In genomic region chr6:45488269-45488668, GRCh38 we compare ENCODE assay signal across 23 cellular contexts.
DNase-seq lines count a peak whose midpoint lies in the region; ATAC-seq and TF ChIP-seq lines count a peak whose summit lies in the region.
"Had no signal": no experiment of that assay in that cellular context is flagged by ENCODE, and none has a peak within 500 bp of the region (broad histone marks: within the 10 kb centered on the region; RNA-seq: fewer than 3 reads in every experiment).

No MANE protein-coding gene starts in this region.

- H3K27ac Mint-ChIP-seq in activated T-cell treated with anti-CD3 and anti-CD28 coated beads, Interleukin-2, amount 50 U/mL, for 72 hours: peak overlapping the region; percentile 40
- H3K27ac Mint-ChIP-seq in activated T-helper 2 cell treated with anti-CD3 and anti-CD28 coated beads, Interferon-gamma antibody, Interleukin-2, Interleukin-4, amounts not matched to agents 10 μg/mL and 5 μg/mL and 100 μg/mL, durations not matched to agents 14 hours and 24 hours and 36 hours: peak overlapping the region; percentile 47

- peaks cover 8 to 34% (median 20%) of the 10 kb centered on the region in 10 experiments; a peak in 19 of 20 replicates for H3K4me1 ChIP-seq in BLaER1 treated with 17β-estradiol and CSF1 and Interleukin-3, amounts not matched to agents 10 nM and 100 nM
- H3K4me1 ChIP-seq in MM.1S (ENCODE audit: low read length) (peaks cover 28% of the 10 kb centered on the region), upper lobe of right lung (no peaks in the 10 kb centered on the region)
- H3K4me1 ChIP-seq: Peyer's patch had no signal

- H3K36me3 ChIP-seq in BLaER1 treated with 17β-estradiol and CSF1 and Interleukin-3, amounts not matched to agents 10 nM and 100 nM: no peaks in the 10 kb centered on the region
- peaks cover 9% of the 10 kb centered on the region; the same call in 1 of the 2 replicates for H3K36me3 ChIP-seq in MM.1S (replicated peaks; ENCODE audit: insufficient read depth, low read length)
- no peaks in the 10 kb centered on the region for H3K36me3 ChIP-seq in upper lobe of right lung
- H3K36me3 ChIP-seq: MG63, Peyer's patch had no signal

- no peak for DNase-seq in activated T-cell treated with anti-CD3 and anti-CD28 coated beads, Interleukin-2, amount 50 U/mL, for 72 hours
- DNase-seq in activated T-cell treated with anti-CD3 and anti-CD28 coated beads, Interleukin-2, amount 50 U/mL, for 1 hour: no peak
- DNase-seq in MM.1S (no peak), NK-92 (lab: John Stamatoyannopoulos, UW; ENCODE audit: unreplicated experiment) (no peak), upper lobe of right lung (no peak)
- no peak for DNase-seq in activated T-helper 2 cell treated with anti-CD3 and anti-CD28 coated beads, Interferon-gamma antibody, Interleukin-2, Interleukin-4, amounts not matched to agents 10 μg/mL and 5 μg/mL and 100 μg/mL, durations not matched to agents 14 hours and 24 hours and 36 hours (ENCODE audit: low spot score)
- DNase-seq: C1 segment of cervical spinal cord, Calu3, H7, MG63, NCI-H1694, NCI-H2029 treated with DMSO at 0.1 percent for 48 hours, NCI-H2171, NCI-H226, NCI-H510A, NCI-H69, OCI-M1, Peyer's patch, SHP77 treated with DMSO at 0.1 percent for 48 hours had no signal

- peaks cover 15% of the 10 kb centered on the region for H3F3A ChIP-seq in MM.1S (ENCODE audit: insufficient read depth, low read length)

- H3K27ac ChIP-seq in BLaER1 treated with 17β-estradiol and CSF1 and Interleukin-3, amounts not matched to agents 10 nM and 100 nM: no peak overlapping the region
- H3K27ac ChIP-seq in MM.1S (ENCODE audit: low read length) (no peak overlapping the region), upper lobe of right lung (no peak overlapping the region)
- H3K27ac ChIP-seq: Peyer's patch, SK-N-MC had no signal

- no peaks in the 10 kb centered on the region for H3K9me2 ChIP-seq in MM.1S (replicated peaks; ENCODE audit: insufficient read depth, low read length)

- TF ChIP-seq CTCF in MM.1S (IDR thresholded peaks at IDR 0.05; ENCODE audit: low read length): no peak
- no peak for TF ChIP-seq CTCF in upper lobe of right lung (IDR thresholded peaks at IDR 0.05)

- no peaks in the 10 kb centered on the region for H3K9me3 ChIP-seq in BLaER1 treated with 17β-estradiol and CSF1 and Interleukin-3, amounts not matched to agents 10 nM and 100 nM (replicated peaks in 1 of 11)
- H3K9me3 ChIP-seq in MM.1S (replicated peaks; ENCODE audit: insufficient read depth, low read length): no peaks in the 10 kb centered on the region
- no peaks in the 10 kb centered on the region for H3K9me3 ChIP-seq in upper lobe of right lung
- H3K9me3 ChIP-seq: MG63, Peyer's patch had no signal

- H3K4me1 Mint-ChIP-seq in activated T-cell treated with anti-CD3 and anti-CD28 coated beads, Interleukin-2, amount 50 U/mL, for 72 hours (ENCODE audit: low read depth): peaks cover 68% of the 10 kb centered on the region
- peaks cover 79% of the 10 kb centered on the region for H3K4me1 Mint-ChIP-seq in activated T-helper 2 cell treated with anti-CD3 and anti-CD28 coated beads, Interferon-gamma antibody, Interleukin-2, Interleukin-4, amounts not matched to agents 10 μg/mL and 5 μg/mL and 100 μg/mL, durations not matched to agents 14 hours and 24 hours and 36 hours (ENCODE audit: low read depth)

- peak overlapping the region in 1 of 2 donors; percentile 11 for H3K4me3 Mint-ChIP-seq in activated T-cell treated with anti-CD3 and anti-CD28 coated beads, Interleukin-2, amount 50 U/mL, for 72 hours
- H3K4me3 Mint-ChIP-seq in activated T-helper 2 cell treated with anti-CD3 and anti-CD28 coated beads, Interferon-gamma antibody, Interleukin-2, Interleukin-4, amounts not matched to agents 10 μg/mL and 5 μg/mL and 100 μg/mL, durations not matched to agents 14 hours and 24 hours and 36 hours (ENCODE audit: low read depth): no peak overlapping the region

- no peaks in the 10 kb centered on the region for H3K9me3 Mint-ChIP-seq in activated T-cell treated with anti-CD3 and anti-CD28 coated beads, Interleukin-2, amount 50 U/mL, for 72 hours
- H3K9me3 Mint-ChIP-seq in activated T-helper 2 cell treated with anti-CD3 and anti-CD28 coated beads, Interferon-gamma antibody, Interleukin-2, Interleukin-4, amounts not matched to agents 10 μg/mL and 5 μg/mL and 100 μg/mL, durations not matched to agents 14 hours and 24 hours and 36 hours: no peaks in the 10 kb centered on the region

- intact Hi-C loops in activated T-helper 2 cell treated with anti-CD3 and anti-CD28 coated beads, Interferon-gamma antibody, Interleukin-2, Interleukin-4, amounts not matched to agents 10 μg/mL and 5 μg/mL and 100 μg/mL, durations not matched to agents 14 hours and 24 hours and 36 hours (cut with micrococcal nuclease): loop anchor here (5.0 kb wide), 3 partner anchors 69 to 434 kb away; no protein-coding TSS in a partner anchor
- intact Hi-C loops in upper lobe of right lung (cut with DNase I): no loop called here

- H3K4me2 ChIP-seq in BLaER1 treated with 17β-estradiol and CSF1 and Interleukin-3, amounts not matched to agents 10 nM and 100 nM: peak overlapping the region in 8 of 11 experiments; percentile 31 to 71 (median 59); a peak in 12 of 22 replicates
- H3K4me2 ChIP-seq in MM.1S (ENCODE audit: low read depth, low read length): 0 out of 2 replicates have a peak overlapping the region, but pooled peaks have one; percentile 34

- H4K20me1 ChIP-seq in BLaER1 treated with 17β-estradiol and CSF1 and Interleukin-3, amounts not matched to agents 10 nM and 100 nM: no peaks in the 10 kb centered on the region
- H4K20me1 ChIP-seq in MM.1S (ENCODE audit: insufficient read depth, low read length): peaks cover 35% of the 10 kb centered on the region

- no peak for ATAC-seq in activated T-cell treated with anti-CD3 and anti-CD28 coated beads, Interleukin-2, amount 50 U/mL, for 72 hours (replicated peaks in 1 of 2)
- ATAC-seq in GM19463 (IDR thresholded peaks at IDR 0.05; ENCODE audit: unreplicated experiment) (no peak), upper lobe of right lung (no peak)
- ATAC-seq: K562 had no signal

- H3K4me3 ChIP-seq in BLaER1 treated with 17β-estradiol and CSF1 and Interleukin-3, amounts not matched to agents 10 nM and 100 nM: no peak overlapping the region
- H3K4me3 ChIP-seq in MM.1S (ENCODE audit: low read length): no peak overlapping the region
- no peak overlapping the region for H3K4me3 ChIP-seq in upper lobe of right lung
- H3K4me3 ChIP-seq: K562, MG63, Peyer's patch, SK-N-MC had no signal

- H3K27me3 ChIP-seq in BLaER1 treated with 17β-estradiol and CSF1 and Interleukin-3, amounts not matched to agents 10 nM and 100 nM: no peaks in the 10 kb centered on the region
- no peaks in the 10 kb centered on the region for H3K27me3 ChIP-seq in MM.1S (replicated peaks; ENCODE audit: insufficient read depth, low read length)
- H3K27me3 ChIP-seq in upper lobe of right lung: no peaks in the 10 kb centered on the region
- H3K27me3 ChIP-seq: MG63, Peyer's patch had no signal

- H3K27me3 Mint-ChIP-seq in activated T-cell treated with anti-CD3 and anti-CD28 coated beads, Interleukin-2, amount 50 U/mL, for 72 hours (ENCODE audit: low read depth): no peaks in the 10 kb centered on the region
- no peaks in the 10 kb centered on the region for H3K27me3 Mint-ChIP-seq in activated T-helper 2 cell treated with anti-CD3 and anti-CD28 coated beads, Interferon-gamma antibody, Interleukin-2, Interleukin-4, amounts not matched to agents 10 μg/mL and 5 μg/mL and 100 μg/mL, durations not matched to agents 14 hours and 24 hours and 36 hours (ENCODE audit: low read depth)

- no peak overlapping the region for H3K9ac ChIP-seq in BLaER1 treated with 17β-estradiol and CSF1 and Interleukin-3, amounts not matched to agents 10 nM and 100 nM
- H3K9ac ChIP-seq in MM.1S (ENCODE audit: low read length): no peak overlapping the region

- H3K36me3 Mint-ChIP-seq in activated T-cell treated with anti-CD3 and anti-CD28 coated beads, Interleukin-2, amount 50 U/mL, for 72 hours (ENCODE audit: insufficient read depth in 2 of 2): peaks cover 9 to 33% of the 10 kb centered on the region in 2 donors
- H3K36me3 Mint-ChIP-seq in activated T-helper 2 cell treated with anti-CD3 and anti-CD28 coated beads, Interferon-gamma antibody, Interleukin-2, Interleukin-4, amounts not matched to agents 10 μg/mL and 5 μg/mL and 100 μg/mL, durations not matched to agents 14 hours and 24 hours and 36 hours (ENCODE audit: low read depth): peaks cover 89% of the 10 kb centered on the region

- H3K79me2 ChIP-seq in MM.1S (ENCODE audit: low read length): peaks cover 80% of the 10 kb centered on the region

- H2AFZ ChIP-seq in MM.1S (ENCODE audit: low read length): no peak overlapping the region
